ENCODE assay signal across 8 cellular contexts in genomic region chr2:142935563-142936089, GRCh38.
"Had no signal": no experiment of that assay in that cellular context is flagged by ENCODE, and none has a peak within 500 bp of the region (broad histone marks: within the 10 kb centered on the region; RNA-seq: fewer than 3 reads in every experiment).

No MANE protein-coding gene starts in this region.

- H3K4me3 ChIP-seq: GM23338 had no signal

- H3K4me3 Mint-ChIP-seq: GM23338, H9 had no signal

- H3K27ac ChIP-seq: HL-60 had no signal

- ATAC-seq: GM23338 had no signal

- H3K27ac Mint-ChIP-seq: GM23338, H9 had no signal

- H3K9me3 Mint-ChIP-seq: GM23338 had no signal

- FAIRE-seq: H1, H54 had no signal

- DNase-seq: H9, HCEC 1CT, IMR-90, KG1 had no signal
